Comparison of ENCODE assay signal across 1 cellular context in the genomic region with DNA sequence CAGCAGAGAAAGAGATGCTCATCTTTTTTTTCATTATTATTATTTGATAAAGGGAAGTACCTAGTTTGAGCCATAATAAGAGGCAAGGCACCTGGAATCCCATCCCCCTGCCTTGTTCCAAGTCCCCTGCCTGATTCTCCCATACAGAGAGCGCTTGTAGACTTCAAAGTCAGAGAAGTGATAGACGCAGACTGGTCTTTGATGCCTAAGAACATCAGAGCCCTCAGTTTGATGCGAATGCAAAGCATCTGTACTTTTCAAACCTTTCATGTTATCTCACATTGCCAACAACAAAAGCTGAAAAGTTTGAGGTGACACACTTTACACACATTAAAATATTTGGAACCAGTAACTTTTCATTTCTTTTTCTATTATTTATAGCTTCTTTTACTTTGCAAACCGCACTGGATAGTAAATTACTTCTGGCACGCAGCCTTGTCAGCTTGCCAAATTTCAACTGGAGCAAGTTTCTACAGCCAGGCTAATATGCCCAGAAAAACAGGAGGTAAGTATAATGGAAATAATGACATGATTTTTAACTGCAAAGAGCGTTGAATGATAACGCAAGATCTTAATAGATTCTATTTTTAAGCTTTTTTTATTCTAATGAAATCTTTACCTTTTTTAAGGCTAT.
TF ChIP-seq lines count a peak whose summit lies in the region.

No MANE protein-coding gene starts in this region.

TF ChIP-seq in GM23338, 12 proteins besides CTCF, POLR2A, EP300 and RAD21:
- TF ChIP-seq, protein P1, sequence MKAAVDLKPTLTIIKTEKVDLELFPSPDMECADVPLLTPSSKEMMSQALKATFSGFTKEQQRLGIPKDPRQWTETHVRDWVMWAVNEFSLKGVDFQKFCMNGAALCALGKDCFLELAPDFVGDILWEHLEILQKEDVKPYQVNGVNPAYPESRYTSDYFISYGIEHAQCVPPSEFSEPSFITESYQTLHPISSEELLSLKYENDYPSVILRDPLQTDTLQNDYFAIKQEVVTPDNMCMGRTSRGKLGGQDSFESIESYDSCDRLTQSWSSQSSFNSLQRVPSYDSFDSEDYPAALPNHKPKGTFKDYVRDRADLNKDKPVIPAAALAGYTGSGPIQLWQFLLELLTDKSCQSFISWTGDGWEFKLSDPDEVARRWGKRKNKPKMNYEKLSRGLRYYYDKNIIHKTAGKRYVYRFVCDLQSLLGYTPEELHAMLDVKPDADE (IDR thresholded peaks at IDR 0.05) = no peak
- TF ChIP-seq JUNB (IDR thresholded peaks at IDR 0.05; ENCODE audit: unreplicated experiment) = no peak
- TF ChIP-seq EZH2phosphoT487 (IDR thresholded peaks at IDR 0.05; ENCODE audit: unreplicated experiment) = no peak
- no peak for TF ChIP-seq ZNF114 (CRISPR knock-in tag; IDR thresholded peaks at IDR 0.05)
- no peak for TF ChIP-seq STAT1 (IDR thresholded peaks at IDR 0.05; ENCODE audit: unreplicated experiment)
- TF ChIP-seq, protein P2, sequence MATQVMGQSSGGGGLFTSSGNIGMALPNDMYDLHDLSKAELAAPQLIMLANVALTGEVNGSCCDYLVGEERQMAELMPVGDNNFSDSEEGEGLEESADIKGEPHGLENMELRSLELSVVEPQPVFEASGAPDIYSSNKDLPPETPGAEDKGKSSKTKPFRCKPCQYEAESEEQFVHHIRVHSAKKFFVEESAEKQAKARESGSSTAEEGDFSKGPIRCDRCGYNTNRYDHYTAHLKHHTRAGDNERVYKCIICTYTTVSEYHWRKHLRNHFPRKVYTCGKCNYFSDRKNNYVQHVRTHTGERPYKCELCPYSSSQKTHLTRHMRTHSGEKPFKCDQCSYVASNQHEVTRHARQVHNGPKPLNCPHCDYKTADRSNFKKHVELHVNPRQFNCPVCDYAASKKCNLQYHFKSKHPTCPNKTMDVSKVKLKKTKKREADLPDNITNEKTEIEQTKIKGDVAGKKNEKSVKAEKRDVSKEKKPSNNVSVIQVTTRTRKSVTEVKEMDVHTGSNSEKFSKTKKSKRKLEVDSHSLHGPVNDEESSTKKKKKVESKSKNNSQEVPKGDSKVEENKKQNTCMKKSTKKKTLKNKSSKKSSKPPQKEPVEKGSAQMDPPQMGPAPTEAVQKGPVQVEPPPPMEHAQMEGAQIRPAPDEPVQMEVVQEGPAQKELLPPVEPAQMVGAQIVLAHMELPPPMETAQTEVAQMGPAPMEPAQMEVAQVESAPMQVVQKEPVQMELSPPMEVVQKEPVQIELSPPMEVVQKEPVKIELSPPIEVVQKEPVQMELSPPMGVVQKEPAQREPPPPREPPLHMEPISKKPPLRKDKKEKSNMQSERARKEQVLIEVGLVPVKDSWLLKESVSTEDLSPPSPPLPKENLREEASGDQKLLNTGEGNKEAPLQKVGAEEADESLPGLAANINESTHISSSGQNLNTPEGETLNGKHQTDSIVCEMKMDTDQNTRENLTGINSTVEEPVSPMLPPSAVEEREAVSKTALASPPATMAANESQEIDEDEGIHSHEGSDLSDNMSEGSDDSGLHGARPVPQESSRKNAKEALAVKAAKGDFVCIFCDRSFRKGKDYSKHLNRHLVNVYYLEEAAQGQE (IDR thresholded peaks at IDR 0.05; ENCODE audit: unreplicated experiment) = no peak
- TF ChIP-seq NANOG (IDR thresholded peaks at IDR 0.05; ENCODE audit: borderline replicate concordance) = no peak
- no peak for TF ChIP-seq EZH2 (IDR thresholded peaks at IDR 0.05; ENCODE audit: low read depth, unreplicated experiment)
- TF ChIP-seq, protein P3, sequence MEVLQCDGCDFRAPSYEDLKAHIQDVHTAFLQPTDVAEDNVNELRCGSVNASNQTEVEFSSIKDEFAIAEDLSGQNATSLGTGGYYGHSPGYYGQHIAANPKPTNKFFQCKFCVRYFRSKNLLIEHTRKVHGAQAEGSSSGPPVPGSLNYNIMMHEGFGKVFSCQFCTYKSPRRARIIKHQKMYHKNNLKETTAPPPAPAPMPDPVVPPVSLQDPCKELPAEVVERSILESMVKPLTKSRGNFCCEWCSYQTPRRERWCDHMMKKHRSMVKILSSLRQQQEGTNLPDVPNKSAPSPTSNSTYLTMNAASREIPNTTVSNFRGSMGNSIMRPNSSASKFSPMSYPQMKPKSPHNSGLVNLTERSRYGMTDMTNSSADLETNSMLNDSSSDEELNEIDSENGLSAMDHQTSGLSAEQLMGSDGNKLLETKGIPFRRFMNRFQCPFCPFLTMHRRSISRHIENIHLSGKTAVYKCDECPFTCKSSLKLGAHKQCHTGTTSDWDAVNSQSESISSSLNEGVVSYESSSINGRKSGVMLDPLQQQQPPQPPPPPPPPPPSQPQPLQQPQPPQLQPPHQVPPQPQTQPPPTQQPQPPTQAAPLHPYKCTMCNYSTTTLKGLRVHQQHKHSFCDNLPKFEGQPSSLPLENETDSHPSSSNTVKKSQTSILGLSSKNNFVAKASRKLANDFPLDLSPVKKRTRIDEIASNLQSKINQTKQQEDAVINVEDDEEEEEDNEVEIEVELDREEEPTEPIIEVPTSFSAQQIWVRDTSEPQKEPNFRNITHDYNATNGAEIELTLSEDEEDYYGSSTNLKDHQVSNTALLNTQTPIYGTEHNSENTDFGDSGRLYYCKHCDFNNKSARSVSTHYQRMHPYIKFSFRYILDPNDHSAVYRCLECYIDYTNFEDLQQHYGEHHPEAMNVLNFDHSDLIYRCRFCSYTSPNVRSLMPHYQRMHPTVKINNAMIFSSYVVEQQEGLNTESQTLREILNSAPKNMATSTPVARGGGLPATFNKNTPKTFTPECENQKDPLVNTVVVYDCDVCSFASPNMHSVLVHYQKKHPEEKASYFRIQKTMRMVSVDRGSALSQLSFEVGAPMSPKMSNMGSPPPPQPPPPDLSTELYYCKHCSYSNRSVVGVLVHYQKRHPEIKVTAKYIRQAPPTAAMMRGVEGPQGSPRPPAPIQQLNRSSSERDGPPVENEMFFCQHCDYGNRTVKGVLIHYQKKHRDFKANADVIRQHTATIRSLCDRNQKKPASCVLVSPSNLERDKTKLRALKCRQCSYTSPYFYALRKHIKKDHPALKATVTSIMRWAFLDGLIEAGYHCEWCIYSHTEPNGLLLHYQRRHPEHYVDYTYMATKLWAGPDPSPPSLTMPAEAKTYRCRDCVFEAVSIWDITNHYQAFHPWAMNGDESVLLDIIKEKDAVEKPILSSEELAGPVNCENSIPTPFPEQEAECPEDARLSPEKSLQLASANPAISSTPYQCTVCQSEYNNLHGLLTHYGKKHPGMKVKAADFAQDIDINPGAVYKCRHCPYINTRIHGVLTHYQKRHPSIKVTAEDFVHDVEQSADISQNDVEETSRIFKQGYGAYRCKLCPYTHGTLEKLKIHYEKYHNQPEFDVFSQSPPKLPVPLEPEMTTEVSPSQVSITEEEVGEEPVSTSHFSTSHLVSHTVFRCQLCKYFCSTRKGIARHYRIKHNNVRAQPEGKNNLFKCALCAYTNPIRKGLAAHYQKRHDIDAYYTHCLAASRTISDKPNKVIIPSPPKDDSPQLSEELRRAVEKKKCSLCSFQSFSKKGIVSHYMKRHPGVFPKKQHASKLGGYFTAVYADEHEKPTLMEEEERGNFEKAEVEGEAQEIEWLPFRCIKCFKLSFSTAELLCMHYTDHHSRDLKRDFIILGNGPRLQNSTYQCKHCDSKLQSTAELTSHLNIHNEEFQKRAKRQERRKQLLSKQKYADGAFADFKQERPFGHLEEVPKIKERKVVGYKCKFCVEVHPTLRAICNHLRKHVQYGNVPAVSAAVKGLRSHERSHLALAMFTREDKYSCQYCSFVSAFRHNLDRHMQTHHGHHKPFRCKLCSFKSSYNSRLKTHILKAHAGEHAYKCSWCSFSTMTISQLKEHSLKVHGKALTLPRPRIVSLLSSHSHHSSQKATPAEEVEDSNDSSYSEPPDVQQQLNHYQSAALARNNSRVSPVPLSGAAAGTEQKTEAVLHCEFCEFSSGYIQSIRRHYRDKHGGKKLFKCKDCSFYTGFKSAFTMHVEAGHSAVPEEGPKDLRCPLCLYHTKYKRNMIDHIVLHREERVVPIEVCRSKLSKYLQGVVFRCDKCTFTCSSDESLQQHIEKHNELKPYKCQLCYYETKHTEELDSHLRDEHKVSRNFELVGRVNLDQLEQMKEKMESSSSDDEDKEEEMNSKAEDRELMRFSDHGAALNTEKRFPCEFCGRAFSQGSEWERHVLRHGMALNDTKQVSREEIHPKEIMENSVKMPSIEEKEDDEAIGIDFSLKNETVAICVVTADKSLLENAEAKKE (CRISPR knock-in tag; IDR thresholded peaks at IDR 0.05) = no peak
- no peak for TF ChIP-seq ZNF331 (CRISPR knock-in tag; IDR thresholded peaks at IDR 0.05; ENCODE audit: low read depth)
- no peak for TF ChIP-seq POLR2AphosphoS5 (IDR thresholded peaks at IDR 0.05; ENCODE audit: low read depth)
- TF ChIP-seq CREB1 (CRISPR knock-in tag; IDR thresholded peaks at IDR 0.05; ENCODE audit: low read depth) = no peak
